Comparison of ENCODE assay signal across 8 cellular contexts in the genomic region with DNA sequence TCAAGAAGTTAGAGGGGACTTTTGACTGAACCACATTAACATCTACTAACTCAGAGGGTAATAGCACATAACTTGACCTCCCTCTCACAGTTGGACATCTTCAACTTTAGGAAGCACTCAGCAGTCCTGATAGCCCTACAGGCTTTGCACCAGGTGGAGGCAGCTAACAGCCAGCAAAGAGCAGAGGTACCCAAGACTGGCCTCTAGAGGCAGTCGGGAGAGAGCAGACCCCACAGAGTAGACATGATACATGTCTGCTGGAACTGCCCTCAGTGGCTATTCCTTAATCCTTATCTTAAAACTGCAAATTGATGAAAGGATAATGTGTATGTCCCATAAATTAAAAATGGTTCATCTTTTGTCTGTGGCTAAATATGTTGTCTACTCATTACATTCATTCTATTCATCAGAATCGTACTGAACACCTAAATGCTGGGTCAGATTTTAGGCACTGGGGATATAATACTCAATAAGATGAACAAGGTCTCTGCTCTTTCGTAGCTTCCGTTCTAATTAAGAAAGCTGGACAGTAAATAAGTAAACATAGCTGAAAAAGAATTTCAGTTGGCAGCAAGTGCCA. TPM values are rescaled to one million over a fixed set of nuclear protein-coding genes. Genes with fewer than 3 reads are reported as not detected.
DNase-seq lines count a peak whose midpoint lies in the region; TF ChIP-seq lines count a peak whose summit lies in the region.

No MANE protein-coding gene starts in this region.

- H3K27ac Mint-ChIP-seq in activated naive CD4-positive, alpha-beta T cell treated with anti-CD3 and anti-CD28 coated beads for 36 hours = no peak overlapping the region

- DNase-seq in H7 (peak; percentile 68), NCI-H1694 (lab: John Stamatoyannopoulos, UW) (peak; percentile 5), left kidney (ENCODE audit: low read depth, low spot score) (peak; percentile 44), CD1c-positive myeloid dendritic cell (ENCODE audit: extremely low spot score) (no peak), foreskin melanocyte (no peak), superior temporal gyrus (ENCODE audit: extremely low spot score) (no peak)
- DNase-seq in activated naive CD4-positive, alpha-beta T cell treated with anti-CD3 and anti-CD28 coated beads for 36 hours = peak; percentile 45

- no peak overlapping the region for H3K4me3 Mint-ChIP-seq in activated naive CD4-positive, alpha-beta T cell treated with anti-CD3 and anti-CD28 coated beads for 36 hours

- no peaks in the 10 kb centered on the region; the same call in 1 of the 2 replicates for H3K36me3 ChIP-seq in H7 (replicated peaks; ENCODE audit: control insufficient read depth, insufficient read depth, low read length)

- peak; percentile 72; the same call in 1 of the 2 replicates for TF ChIP-seq CTCF in GM12874 (IDR thresholded peaks at IDR 0.05; ENCODE audit: insufficient read depth, low read depth, low read length)

- no peaks in the 10 kb centered on the region for H3K9me3 Mint-ChIP-seq in activated naive CD4-positive, alpha-beta T cell treated with anti-CD3 and anti-CD28 coated beads for 36 hours

- CTCF ChIA-PET in activated naive CD4-positive, alpha-beta T cell treated with anti-CD3 and anti-CD28 coated beads for 36 hours (lab: Charles Lee) = interaction anchor here (0.7 to 1.6 kb wide), 7 partner anchors 9 to 101 kb away, joined by 3 to 8 read pairs (median 3); no protein-coding TSS in a partner anchor

- intact Hi-C loops in activated naive CD4-positive, alpha-beta T cell treated with anti-CD3 and anti-CD28 coated beads for 36 hours (cut with micrococcal nuclease) = no loop called here

- no peaks in the 10 kb centered on the region for H3K27me3 Mint-ChIP-seq in activated naive CD4-positive, alpha-beta T cell treated with anti-CD3 and anti-CD28 coated beads for 36 hours (ENCODE audit: low read depth)

- peaks cover 57% of the 10 kb centered on the region for H3K36me3 Mint-ChIP-seq in activated naive CD4-positive, alpha-beta T cell treated with anti-CD3 and anti-CD28 coated beads for 36 hours (ENCODE audit: low read depth)

- peaks cover 61% of the 10 kb centered on the region for H3K4me1 Mint-ChIP-seq in activated naive CD4-positive, alpha-beta T cell treated with anti-CD3 and anti-CD28 coated beads for 36 hours (ENCODE audit: low read depth)

- H3K27me3 ChIP-seq in H7 (ENCODE audit: control insufficient read depth, insufficient read depth, low read length) = no peaks in the 10 kb centered on the region

- no peak overlapping the region for H3K4me3 ChIP-seq in H7 (ENCODE audit: insufficient read depth, low read depth, low read length)

RNA-seq across cellular contexts. Expression of a gene that starts 49.8 kb away (rescaled TPM):
- total RNA-seq in H7 (2014; rRNA removed; shearing (Covaris generic)) = 39.3 and 47.7 TPM in 2 replicates
- total RNA-seq in activated naive CD4-positive, alpha-beta T cell treated with anti-CD3 and anti-CD28 coated beads for 36 hours = 10 to 100 TPM; 86.6 to 97.5 TPM

Comparison
In these comparisons a context has a peak if more than half of its experiments do, and no peak if none do; other contexts are left out.
1. DNase-seq: peak in H7 (single experiment), NCI-H1694 (single experiment), activated naive CD4-positive, alpha-beta T cell treated with anti-CD3 and anti-CD28 coated beads for 36 hours (single experiment) and left kidney (single experiment); none in CD1c-positive myeloid dendritic cell (single experiment), foreskin melanocyte (single experiment) and superior temporal gyrus (single experiment).